ENCODE assay signal across 8 cellular contexts in the genomic region with DNA sequence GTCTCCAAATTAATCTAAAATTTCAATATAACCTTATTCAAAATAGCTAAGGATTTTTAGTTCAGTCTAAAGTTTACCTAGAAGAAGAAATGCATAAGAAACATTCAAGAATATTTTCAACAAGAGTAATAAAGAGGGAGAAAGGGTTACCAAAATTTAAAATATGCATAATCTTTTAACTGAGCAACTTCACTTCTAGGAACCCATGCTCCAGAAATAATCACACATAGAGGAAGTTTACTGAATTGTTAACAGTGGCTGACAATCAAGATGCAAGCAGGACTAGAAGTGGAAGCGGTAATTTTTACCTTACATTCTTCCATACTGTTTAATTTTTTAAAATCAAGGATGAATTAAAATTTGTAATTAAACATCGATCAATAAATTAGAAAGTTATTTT. TPM values are rescaled to one million over a fixed set of nuclear protein-coding genes. Genes with fewer than 3 reads are reported as not detected.
DNase-seq lines count a peak whose midpoint lies in the region; ATAC-seq and TF ChIP-seq lines count a peak whose summit lies in the region.

No MANE protein-coding gene starts in this region.

- DNase-seq in activated T-cell treated with anti-CD3 and anti-CD28 coated beads, Interleukin-2, amount 50 U/mL, for 72 hours = no peak
- DNase-seq in activated T-cell treated with anti-CD3 and anti-CD28 coated beads for 4 hours (no peak), WTC11 (ENCODE audit: low spot score) (no peak), thyroid gland (no peak), NCI-H2029 treated with DMSO at 0.1 percent for 48 hours (lab: John Stamatoyannopoulos, UW) (no peak), activated gamma-delta T cell (lab: John Stamatoyannopoulos, UW) (no peak)

- no peak overlapping the region for H3K27ac ChIP-seq in iPS-18a (ENCODE audit: low read length)
- peak overlapping the region in 2 of 3 donors; percentile 9 to 100 for H3K27ac ChIP-seq in thyroid gland

- POLR2A ChIA-PET in WTC11 (lab: Charles Lee) = no interaction called here

- no peaks in the 10 kb centered on the region for H3K9me3 Mint-ChIP-seq in activated T-cell treated with anti-CD3 and anti-CD28 coated beads, Interleukin-2, amount 50 U/mL, for 72 hours
- H3K9me3 Mint-ChIP-seq in WTC11 = no peaks in the 10 kb centered on the region

- intact Hi-C loops in thyroid gland (cut with DNase I) = no loop called here

- H3K9me3 ChIP-seq in iPS-18a (ENCODE audit: control insufficient read depth, low read depth, low read length) (no peaks in the 10 kb centered on the region), thyroid gland (no peaks in the 10 kb centered on the region)

- no peak for TF ChIP-seq POLR2A in thyroid gland (IDR thresholded peaks at IDR 0.05)

- WGBS in thyroid gland, 2 donors = 42 to 60% methylated on average over 2 of the region's 2 CpGs

- H3K27me3 ChIP-seq in iPS-18a (ENCODE audit: control insufficient read depth, insufficient read depth, low read length) = no peaks in the 10 kb centered on the region
- no peaks in the 10 kb centered on the region for H3K27me3 ChIP-seq in thyroid gland

- H3K4me1 Mint-ChIP-seq in activated T-cell treated with anti-CD3 and anti-CD28 coated beads, Interleukin-2, amount 50 U/mL, for 72 hours (ENCODE audit: low read depth) = peaks cover 65% of the 10 kb centered on the region
- peaks cover 46% of the 10 kb centered on the region for H3K4me1 Mint-ChIP-seq in WTC11

- peak overlapping the region; percentile 99 for H3K27ac Mint-ChIP-seq in activated T-cell treated with anti-CD3 and anti-CD28 coated beads, Interleukin-2, amount 50 U/mL, for 72 hours
- no peak overlapping the region for H3K27ac Mint-ChIP-seq in WTC11

- CTCF ChIA-PET in WTC11 (lab: Charles Lee) = no interaction called here

- no peak for TF ChIP-seq CTCF in WTC11 (IDR thresholded peaks at IDR 0.05)
- no peak for TF ChIP-seq CTCF in thyroid gland (IDR thresholded peaks at IDR 0.05)

- H3K36me3 Mint-ChIP-seq in activated T-cell treated with anti-CD3 and anti-CD28 coated beads, Interleukin-2, amount 50 U/mL, for 72 hours (ENCODE audit: insufficient read depth in 2 of 2) = peaks cover 2 to 7% of the 10 kb centered on the region in 2 donors
- H3K36me3 Mint-ChIP-seq in WTC11 = 0 out of 2 replicates have a peak, but pooled peaks cover 4% of the 10 kb centered on the region

- peak overlapping the region; percentile 88 to 100 for H3K4me3 Mint-ChIP-seq in activated T-cell treated with anti-CD3 and anti-CD28 coated beads, Interleukin-2, amount 50 U/mL, for 72 hours
- peak overlapping the region; percentile 97 for H3K4me3 Mint-ChIP-seq in WTC11

- no peaks in the 10 kb centered on the region for H3K27me3 Mint-ChIP-seq in activated T-cell treated with anti-CD3 and anti-CD28 coated beads, Interleukin-2, amount 50 U/mL, for 72 hours (ENCODE audit: low read depth)
- H3K27me3 Mint-ChIP-seq in WTC11 (ENCODE audit: low read depth) = no peaks in the 10 kb centered on the region

- no peaks in the 10 kb centered on the region for H3K36me3 ChIP-seq in iPS-18a (ENCODE audit: control insufficient read depth, low read depth, low read length)
- H3K36me3 ChIP-seq in thyroid gland = no peaks in the 10 kb centered on the region

- peaks cover 15% of the 10 kb centered on the region for H3K4me1 ChIP-seq in iPS-18a (ENCODE audit: control insufficient read depth, low read depth, low read length)
- peaks cover 10 to 18% of the 10 kb centered on the region in 2 donors for H3K4me1 ChIP-seq in thyroid gland

- H3K9ac ChIP-seq in iPS-18a (ENCODE audit: low read length) = peak overlapping the region; percentile 74

- no peak for ATAC-seq in activated T-cell treated with anti-CD3 and anti-CD28 coated beads, Interleukin-2, amount 50 U/mL, for 72 hours (replicated peaks in 1 of 2)
- ATAC-seq in WTC11 = no peak
- no peak for ATAC-seq in GM21367 (IDR thresholded peaks at IDR 0.05; ENCODE audit: unreplicated experiment)

- H3K4me3 ChIP-seq in iPS-18a (ENCODE audit: low read length) (peak overlapping the region; percentile 80), thyroid gland (replicated peaks in 1 of 3) (peak overlapping the region in 2 of 3 donors; percentile 8 to 90)

TF ChIP-seq in WTC11, 78 proteins besides CTCF, POLR2A, EP300 and RAD21:
- TF ChIP-seq, protein P1, sequence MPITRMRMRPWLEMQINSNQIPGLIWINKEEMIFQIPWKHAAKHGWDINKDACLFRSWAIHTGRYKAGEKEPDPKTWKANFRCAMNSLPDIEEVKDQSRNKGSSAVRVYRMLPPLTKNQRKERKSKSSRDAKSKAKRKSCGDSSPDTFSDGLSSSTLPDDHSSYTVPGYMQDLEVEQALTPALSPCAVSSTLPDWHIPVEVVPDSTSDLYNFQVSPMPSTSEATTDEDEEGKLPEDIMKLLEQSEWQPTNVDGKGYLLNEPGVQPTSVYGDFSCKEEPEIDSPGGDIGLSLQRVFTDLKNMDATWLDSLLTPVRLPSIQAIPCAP (CRISPR knock-in tag; IDR thresholded peaks at IDR 0.05) = no peak
- TF ChIP-seq, protein P2, sequence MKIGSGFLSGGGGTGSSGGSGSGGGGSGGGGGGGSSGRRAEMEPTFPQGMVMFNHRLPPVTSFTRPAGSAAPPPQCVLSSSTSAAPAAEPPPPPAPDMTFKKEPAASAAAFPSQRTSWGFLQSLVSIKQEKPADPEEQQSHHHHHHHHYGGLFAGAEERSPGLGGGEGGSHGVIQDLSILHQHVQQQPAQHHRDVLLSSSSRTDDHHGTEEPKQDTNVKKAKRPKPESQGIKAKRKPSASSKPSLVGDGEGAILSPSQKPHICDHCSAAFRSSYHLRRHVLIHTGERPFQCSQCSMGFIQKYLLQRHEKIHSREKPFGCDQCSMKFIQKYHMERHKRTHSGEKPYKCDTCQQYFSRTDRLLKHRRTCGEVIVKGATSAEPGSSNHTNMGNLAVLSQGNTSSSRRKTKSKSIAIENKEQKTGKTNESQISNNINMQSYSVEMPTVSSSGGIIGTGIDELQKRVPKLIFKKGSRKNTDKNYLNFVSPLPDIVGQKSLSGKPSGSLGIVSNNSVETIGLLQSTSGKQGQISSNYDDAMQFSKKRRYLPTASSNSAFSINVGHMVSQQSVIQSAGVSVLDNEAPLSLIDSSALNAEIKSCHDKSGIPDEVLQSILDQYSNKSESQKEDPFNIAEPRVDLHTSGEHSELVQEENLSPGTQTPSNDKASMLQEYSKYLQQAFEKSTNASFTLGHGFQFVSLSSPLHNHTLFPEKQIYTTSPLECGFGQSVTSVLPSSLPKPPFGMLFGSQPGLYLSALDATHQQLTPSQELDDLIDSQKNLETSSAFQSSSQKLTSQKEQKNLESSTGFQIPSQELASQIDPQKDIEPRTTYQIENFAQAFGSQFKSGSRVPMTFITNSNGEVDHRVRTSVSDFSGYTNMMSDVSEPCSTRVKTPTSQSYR (CRISPR knock-in tag; IDR thresholded peaks at IDR 0.05) = no peak
- TF ChIP-seq, protein P3, sequence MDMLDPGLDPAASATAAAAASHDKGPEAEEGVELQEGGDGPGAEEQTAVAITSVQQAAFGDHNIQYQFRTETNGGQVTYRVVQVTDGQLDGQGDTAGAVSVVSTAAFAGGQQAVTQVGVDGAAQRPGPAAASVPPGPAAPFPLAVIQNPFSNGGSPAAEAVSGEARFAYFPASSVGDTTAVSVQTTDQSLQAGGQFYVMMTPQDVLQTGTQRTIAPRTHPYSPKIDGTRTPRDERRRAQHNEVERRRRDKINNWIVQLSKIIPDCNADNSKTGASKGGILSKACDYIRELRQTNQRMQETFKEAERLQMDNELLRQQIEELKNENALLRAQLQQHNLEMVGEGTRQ (CRISPR knock-in tag; IDR thresholded peaks at IDR 0.05) = no peak
- TF ChIP-seq, protein P4, sequence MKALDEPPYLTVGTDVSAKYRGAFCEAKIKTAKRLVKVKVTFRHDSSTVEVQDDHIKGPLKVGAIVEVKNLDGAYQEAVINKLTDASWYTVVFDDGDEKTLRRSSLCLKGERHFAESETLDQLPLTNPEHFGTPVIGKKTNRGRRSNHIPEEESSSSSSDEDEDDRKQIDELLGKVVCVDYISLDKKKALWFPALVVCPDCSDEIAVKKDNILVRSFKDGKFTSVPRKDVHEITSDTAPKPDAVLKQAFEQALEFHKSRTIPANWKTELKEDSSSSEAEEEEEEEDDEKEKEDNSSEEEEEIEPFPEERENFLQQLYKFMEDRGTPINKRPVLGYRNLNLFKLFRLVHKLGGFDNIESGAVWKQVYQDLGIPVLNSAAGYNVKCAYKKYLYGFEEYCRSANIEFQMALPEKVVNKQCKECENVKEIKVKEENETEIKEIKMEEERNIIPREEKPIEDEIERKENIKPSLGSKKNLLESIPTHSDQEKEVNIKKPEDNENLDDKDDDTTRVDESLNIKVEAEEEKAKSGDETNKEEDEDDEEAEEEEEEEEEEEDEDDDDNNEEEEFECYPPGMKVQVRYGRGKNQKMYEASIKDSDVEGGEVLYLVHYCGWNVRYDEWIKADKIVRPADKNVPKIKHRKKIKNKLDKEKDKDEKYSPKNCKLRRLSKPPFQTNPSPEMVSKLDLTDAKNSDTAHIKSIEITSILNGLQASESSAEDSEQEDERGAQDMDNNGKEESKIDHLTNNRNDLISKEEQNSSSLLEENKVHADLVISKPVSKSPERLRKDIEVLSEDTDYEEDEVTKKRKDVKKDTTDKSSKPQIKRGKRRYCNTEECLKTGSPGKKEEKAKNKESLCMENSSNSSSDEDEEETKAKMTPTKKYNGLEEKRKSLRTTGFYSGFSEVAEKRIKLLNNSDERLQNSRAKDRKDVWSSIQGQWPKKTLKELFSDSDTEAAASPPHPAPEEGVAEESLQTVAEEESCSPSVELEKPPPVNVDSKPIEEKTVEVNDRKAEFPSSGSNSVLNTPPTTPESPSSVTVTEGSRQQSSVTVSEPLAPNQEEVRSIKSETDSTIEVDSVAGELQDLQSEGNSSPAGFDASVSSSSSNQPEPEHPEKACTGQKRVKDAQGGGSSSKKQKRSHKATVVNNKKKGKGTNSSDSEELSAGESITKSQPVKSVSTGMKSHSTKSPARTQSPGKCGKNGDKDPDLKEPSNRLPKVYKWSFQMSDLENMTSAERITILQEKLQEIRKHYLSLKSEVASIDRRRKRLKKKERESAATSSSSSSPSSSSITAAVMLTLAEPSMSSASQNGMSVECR (CRISPR knock-in tag; IDR thresholded peaks at IDR 0.05; ENCODE audit: borderline replicate concordance) = no peak
- TF ChIP-seq, protein P5, sequence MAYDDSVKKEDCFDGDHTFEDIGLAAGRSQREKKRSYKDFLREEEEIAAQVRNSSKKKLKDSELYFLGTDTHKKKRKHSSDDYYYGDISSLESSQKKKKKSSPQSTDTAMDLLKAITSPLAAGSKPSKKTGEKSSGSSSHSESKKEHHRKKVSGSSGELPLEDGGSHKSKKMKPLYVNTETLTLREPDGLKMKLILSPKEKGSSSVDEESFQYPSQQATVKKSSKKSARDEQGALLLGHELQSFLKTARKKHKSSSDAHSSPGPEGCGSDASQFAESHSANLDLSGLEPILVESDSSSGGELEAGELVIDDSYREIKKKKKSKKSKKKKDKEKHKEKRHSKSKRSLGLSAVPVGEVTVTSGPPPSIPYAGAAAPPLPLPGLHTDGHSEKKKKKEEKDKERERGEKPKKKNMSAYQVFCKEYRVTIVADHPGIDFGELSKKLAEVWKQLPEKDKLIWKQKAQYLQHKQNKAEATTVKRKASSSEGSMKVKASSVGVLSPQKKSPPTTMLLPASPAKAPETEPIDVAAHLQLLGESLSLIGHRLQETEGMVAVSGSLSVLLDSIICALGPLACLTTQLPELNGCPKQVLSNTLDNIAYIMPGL (CRISPR knock-in tag; IDR thresholded peaks at IDR 0.05) = no peak

RNA-seq across cellular contexts. Expression of a gene that starts 1.9 kb away (rescaled TPM):
- 10 to 100 TPM; 62.5 to 66.2 TPM for total RNA-seq in activated T-cell treated with anti-CD3 and anti-CD28 coated beads, Interleukin-2, amount 50 U/mL, for 72 hours
- 46.8 to 51.5 TPM (median 48.7 TPM) in 3 replicates for total RNA-seq in WTC11 (2021)
- total RNA-seq in thyroid gland = 100 to 1,000 TPM; 107 to 188 (median 153) TPM
